ENCODE assay signal across 21 cellular contexts in the genomic region with DNA sequence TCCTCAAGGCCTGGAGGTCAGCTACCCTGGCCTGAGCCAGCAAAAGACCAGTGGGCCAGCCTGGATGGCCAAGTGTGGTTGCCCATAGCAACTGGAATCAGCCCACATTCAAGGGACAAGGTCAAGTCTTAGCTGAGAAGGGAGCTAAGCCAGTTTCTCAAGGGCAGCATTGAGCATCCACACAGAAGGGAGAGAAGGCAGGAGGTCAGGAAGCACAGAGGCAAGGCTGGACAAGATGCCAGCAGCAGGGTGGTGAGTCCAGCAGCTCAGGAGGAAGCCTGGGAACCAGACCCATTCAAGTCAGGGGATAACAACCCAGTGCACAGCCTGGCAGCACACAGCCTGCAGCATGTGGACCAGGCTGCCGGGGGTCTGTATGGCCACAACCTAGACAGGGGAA. TPM values are rescaled to one million over a fixed set of nuclear protein-coding genes. Genes with fewer than 3 reads are reported as not detected.
DNase-seq lines count a peak whose midpoint lies in the region; ATAC-seq and TF ChIP-seq lines count a peak whose summit lies in the region.
"Had no signal": no experiment of that assay in that cellular context is flagged by ENCODE, and none has a peak within 500 bp of the region (broad histone marks: within the 10 kb centered on the region; RNA-seq: fewer than 3 reads in every experiment).

No MANE protein-coding gene starts in this region.

- no peak for ATAC-seq in right lobe of liver
- ATAC-seq in HG02885 (IDR thresholded peaks at IDR 0.05; ENCODE audit: poor library complexity, unreplicated experiment) = no peak
- ATAC-seq: HCT116, Right ventricle myocardium inferior had no signal

- H3K4me1 ChIP-seq in liver (ENCODE audit: control insufficient read depth in 4 of 4, insufficient read depth in 4 of 4, low read length in 3 of 4) (peaks cover 0 to 39% (median 23%) of the 10 kb centered on the region in 4 donors), right lobe of liver (peaks cover 0 to 31% (median 12%) of the 10 kb centered on the region in 4 donors), esophagus squamous epithelium (peaks cover 9 to 22% (median 16%) of the 10 kb centered on the region in 3 donors)
- H3K4me1 ChIP-seq: Peyer's patch had no signal

- no peak for TF ChIP-seq CTCF in liver (IDR thresholded peaks at IDR 0.05; ENCODE audit: low read depth, low read length, missing input control)
- no peak for TF ChIP-seq CTCF in right lobe of liver (IDR thresholded peaks at IDR 0.05)
- no peak for TF ChIP-seq CTCF in esophagus squamous epithelium (IDR thresholded peaks at IDR 0.05)

- H3K27me3 ChIP-seq in liver (ENCODE audit: control insufficient read depth in 4 of 4, insufficient read depth in 4 of 4, low read length in 3 of 4) (no peaks in the 10 kb centered on the region), right lobe of liver (no peaks in the 10 kb centered on the region), esophagus squamous epithelium (no peaks in the 10 kb centered on the region)
- H3K27me3 ChIP-seq: BE2C, Peyer's patch had no signal

- H3K27ac ChIP-seq in liver (ENCODE audit: low read depth in 1 of 2, low read length in 2 of 2) (no peak overlapping the region), right lobe of liver (no peak overlapping the region), esophagus squamous epithelium (no peak overlapping the region)
- H3K27ac ChIP-seq: 22Rv1, GM23248, KMS-11, Peyer's patch had no signal

- intact Hi-C loops in right lobe of liver (cut with DNase I) = no loop called here
- intact Hi-C loops in esophagus squamous epithelium (cut with DNase I) = no loop called here

- no peak for TF ChIP-seq RAD21 in liver (IDR thresholded peaks at IDR 0.05)

- 97% methylated on average over 1 of the region's 1 CpG for WGBS in liver
- WGBS in right lobe of liver (ENCODE audit: insufficient coverage, low coverage, low lambda C conversion rate, missing lambda C conversion rate) = 100% methylated on average over 1 of the region's 1 CpG
- WGBS in esophagus squamous epithelium, 2 donors = 100% methylated on average over 1 of the region's 1 CpG

- H3K4me3 ChIP-seq in liver (ENCODE audit: low read depth in 1 of 3, low read length in 3 of 3) (no peak overlapping the region), right lobe of liver (no peak overlapping the region), esophagus squamous epithelium (no peak overlapping the region)
- H3K4me3 ChIP-seq: GM23248, Peyer's patch had no signal

- no peaks in the 10 kb centered on the region for H3K9me3 ChIP-seq in liver (ENCODE audit: control insufficient read depth in 4 of 4, low read length in 3 of 4)
- no peaks in the 10 kb centered on the region for H3K9me3 ChIP-seq in right lobe of liver
- no peaks in the 10 kb centered on the region for H3K9me3 ChIP-seq in esophagus squamous epithelium
- H3K9me3 ChIP-seq: BE2C had no signal

- no peak for TF ChIP-seq POLR2A in right lobe of liver (IDR thresholded peaks at IDR 0.05)
- TF ChIP-seq POLR2A in esophagus squamous epithelium (IDR thresholded peaks at IDR 0.05) = no peak

- no peaks in the 10 kb centered on the region for H3K36me3 ChIP-seq in liver (ENCODE audit: control insufficient read depth in 4 of 4, insufficient read depth in 3 of 4, low read depth in 1 of 4, low read length in 3 of 4)
- no peaks in the 10 kb centered on the region for H3K36me3 ChIP-seq in right lobe of liver
- H3K36me3 ChIP-seq in esophagus squamous epithelium = no peaks in the 10 kb centered on the region
- H3K36me3 ChIP-seq: BE2C, Peyer's patch had no signal

- no peak overlapping the region for H3K9ac ChIP-seq in liver (ENCODE audit: low read depth in 1 of 2, low read length in 2 of 2)
- H3K9ac ChIP-seq: GM23248, KMS-11 had no signal

- DNase-seq in right lobe of liver (no peak), hippocampal formation (lab: John Stamatoyannopoulos, UW) (peak; percentile 24 to 27), pons (ENCODE audit: low spot score) (peak; percentile 60), esophagus squamous epithelium (lab: John Stamatoyannopoulos, UW) (no peak)
- DNase-seq in activated CD4-positive, CD25-positive, alpha-beta regulatory T cell treated with anti-CD3 and anti-CD28 coated beads, Interleukin-2, amount 50 U/mL, for 72 hours = no peak
- DNase-seq in activated CD4-positive, alpha-beta T cell treated with anti-CD3 and anti-CD28 coated beads, Interleukin-2, amount 50 U/mL, for 4 hours = no peak
- DNase-seq: BE2C; CD4-positive, alpha-beta memory T cell; GM23248; NCI-H1092; NCI-H1694; NCI-H2107; NCI-H226; NCI-H524 treated with DMSO at 0.1 percent for 48 hours; Peyer's patch had no signal

TF ChIP-seq in liver, 16 proteins besides CTCF, POLR2A, EP300 and RAD21:
- TF ChIP-seq SP1 (IDR thresholded peaks at IDR 0.05) (no peak), NR2F2 (IDR thresholded peaks at IDR 0.05) (peak; percentile 27), YY1 (IDR thresholded peaks at IDR 0.05) (no peak), FOXA1 (IDR thresholded peaks at IDR 0.05) (no peak)
- TF ChIP-seq, protein P1, sequence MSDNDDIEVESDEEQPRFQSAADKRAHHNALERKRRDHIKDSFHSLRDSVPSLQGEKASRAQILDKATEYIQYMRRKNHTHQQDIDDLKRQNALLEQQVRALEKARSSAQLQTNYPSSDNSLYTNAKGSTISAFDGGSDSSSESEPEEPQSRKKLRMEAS (IDR thresholded peaks at IDR 0.05) = no peak

RNA-seq across cellular contexts. Expression of a gene that starts 54.0 kb away (rescaled TPM):
- total RNA-seq in liver = 10 to 100 TPM; 11.2 to 19.1 TPM
- 1 to 10 TPM; 3.9 to 8.4 TPM for polyA plus RNA-seq in liver
- total RNA-seq in right lobe of liver = 10 to 100 TPM in 5 of 6 experiments, 1 to 10 TPM in 1; 9.9 to 22.8 (median 12.3) TPM
- total RNA-seq in esophagus squamous epithelium = 10 to 100 TPM; 28.2 to 79.5 (median 40.4) TPM

Comparison
In these comparisons a context has a peak if more than half of its experiments do, and no peak if none do; other contexts are left out.
1. DNase-seq: peak in hippocampal formation (2 of 2) and pons (single experiment); none in right lobe of liver (0 of 3), activated CD4-positive, CD25-positive, alpha-beta regulatory T cell treated with anti-CD3 and anti-CD28 coated beads, Interleukin-2, amount 50 U/mL, for 72 hours (single experiment), activated CD4-positive, alpha-beta T cell treated with anti-CD3 and anti-CD28 coated beads, Interleukin-2, amount 50 U/mL, for 4 hours (0 of 2) and esophagus squamous epithelium (single experiment).